In the genomic region with DNA sequence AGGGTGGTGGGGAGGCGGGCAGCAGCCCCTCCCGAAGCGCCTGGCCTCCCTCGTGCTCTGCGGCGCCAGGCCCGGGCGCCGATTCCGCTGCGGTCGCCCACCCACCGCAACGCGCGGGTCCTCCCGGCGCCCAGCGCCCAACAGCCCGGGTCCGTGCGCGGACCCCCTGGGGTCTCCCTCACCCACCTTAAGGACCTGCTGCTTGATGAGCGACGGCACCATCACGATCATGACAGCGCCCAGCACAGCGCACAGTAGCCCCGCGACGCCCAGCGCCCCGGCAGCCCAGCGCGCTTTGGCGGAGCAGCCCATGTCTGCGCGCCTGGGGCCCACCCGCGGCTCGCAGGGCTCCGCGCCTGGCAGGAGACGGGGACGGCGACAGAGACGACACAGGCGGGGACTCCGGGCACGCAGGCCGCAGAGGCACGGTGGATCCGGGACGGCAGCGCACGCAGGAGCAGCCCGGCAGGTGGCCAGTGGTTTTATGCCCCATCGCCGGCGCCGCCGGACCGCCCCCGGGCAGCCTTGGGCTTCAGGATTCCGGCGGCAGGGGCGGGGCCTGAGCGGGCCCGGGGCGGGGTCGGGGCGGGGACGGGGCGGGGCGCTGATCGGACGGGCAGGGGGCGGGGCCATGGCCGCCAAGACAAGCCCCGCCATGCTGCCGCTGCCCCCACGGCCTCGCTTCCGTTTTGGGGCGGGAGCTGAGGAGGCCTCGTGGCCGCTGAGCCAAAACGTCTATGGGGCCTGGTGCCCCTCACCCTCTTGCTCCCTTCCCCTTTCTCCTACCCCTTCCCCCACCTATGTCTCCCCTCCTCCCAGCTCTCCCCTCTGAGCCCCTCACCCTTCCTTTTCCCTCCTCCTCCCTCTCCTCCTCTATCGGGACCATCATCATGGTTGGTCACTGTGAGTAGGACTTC, we compare ENCODE assay signal across 8 cellular contexts. TPM values are rescaled to one million over a fixed set of nuclear protein-coding genes. Genes with fewer than 3 reads are reported as not detected.
DNase-seq lines count a peak whose midpoint lies in the region; ATAC-seq, FAIRE-seq and TF ChIP-seq lines count a peak whose summit lies in the region.

A gene with protein sequence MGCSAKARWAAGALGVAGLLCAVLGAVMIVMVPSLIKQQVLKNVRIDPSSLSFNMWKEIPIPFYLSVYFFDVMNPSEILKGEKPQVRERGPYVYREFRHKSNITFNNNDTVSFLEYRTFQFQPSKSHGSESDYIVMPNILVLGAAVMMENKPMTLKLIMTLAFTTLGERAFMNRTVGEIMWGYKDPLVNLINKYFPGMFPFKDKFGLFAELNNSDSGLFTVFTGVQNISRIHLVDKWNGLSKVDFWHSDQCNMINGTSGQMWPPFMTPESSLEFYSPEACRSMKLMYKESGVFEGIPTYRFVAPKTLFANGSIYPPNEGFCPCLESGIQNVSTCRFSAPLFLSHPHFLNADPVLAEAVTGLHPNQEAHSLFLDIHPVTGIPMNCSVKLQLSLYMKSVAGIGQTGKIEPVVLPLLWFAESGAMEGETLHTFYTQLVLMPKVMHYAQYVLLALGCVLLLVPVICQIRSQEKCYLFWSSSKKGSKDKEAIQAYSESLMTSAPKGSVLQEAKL (minus strand): TSS at position 456 of the 917 bp plus-strand sequence. CDS start 144 bp downstream, at position 312.

- H4K20me1 ChIP-seq in astrocyte (ENCODE audit: insufficient read depth, low read length): no peaks in the 10 kb centered on the region
- H4K20me1 ChIP-seq in hepatocyte (ENCODE audit: insufficient read depth, poor library complexity, severe bottlenecking): no peaks in the 10 kb centered on the region

- H3K9me3 ChIP-seq in astrocyte (ENCODE audit: insufficient read depth, low read depth, low read length) (no peaks in the 10 kb centered on the region), hepatocyte (ENCODE audit: low read depth) (no peaks in the 10 kb centered on the region)

- WGBS in hepatocyte (ENCODE audit: low lambda C conversion rate, missing lambda C conversion rate): under 1% methylated on average over 66 of the region's 89 CpGs

- peak; percentile 99 for DNase-seq in GM13977 (ENCODE audit: low spot score)
- peak; percentile 53 for DNase-seq in NCI-H146 treated with DMSO at 0.1 percent for 48 hours (lab: John Stamatoyannopoulos, UW; ENCODE audit: unreplicated experiment)
- DNase-seq in T-helper 22 cell (ENCODE audit: low read depth): peak; percentile 53
- DNase-seq in astrocyte (ENCODE audit: low read depth): peak; percentile 33
- DNase-seq in hepatocyte (ENCODE audit: low spot score): peak; percentile 95
- no peak for DNase-seq in retinal pigment epithelial cell (ENCODE audit: low read depth)

- no peaks in the 10 kb centered on the region for H3K36me3 ChIP-seq in astrocyte (ENCODE audit: insufficient read depth, low read length)
- H3K36me3 ChIP-seq in hepatocyte (replicated peaks; ENCODE audit: insufficient read depth, low read depth): no peaks in the 10 kb centered on the region

- H3K9me3 Mint-ChIP-seq in astrocyte (ENCODE audit: unreplicated experiment): no peaks in the 10 kb centered on the region

- H3K4me1 Mint-ChIP-seq in astrocyte (ENCODE audit: low read depth, unreplicated experiment): peaks cover 7% of the 10 kb centered on the region

- peak within 1 kb of the TSS; percentile 80 for H3K9ac ChIP-seq in astrocyte (ENCODE audit: low read length)

- H3K9me2 ChIP-seq in hepatocyte (replicated peaks; ENCODE audit: insufficient read depth): no peaks in the 10 kb centered on the region

- H3K4me1 ChIP-seq in astrocyte (ENCODE audit: insufficient read depth, low read length) (peaks cover 21% of the 10 kb centered on the region), hepatocyte (ENCODE audit: insufficient read depth) (peaks cover 12% of the 10 kb centered on the region)

- FAIRE-seq in astrocyte (lab: Jason Lieb, UNC): no peak

- H3K27me3 ChIP-seq in astrocyte (ENCODE audit: insufficient read depth, low read length): no peaks in the 10 kb centered on the region
- no peaks in the 10 kb centered on the region for H3K27me3 ChIP-seq in hepatocyte

- TF ChIP-seq CTCF in GM13977 (IDR thresholded peaks at IDR 0.05; ENCODE audit: extremely low read depth, insufficient read depth, missing control alignments): peak; percentile 16
- TF ChIP-seq CTCF in astrocyte (IDR thresholded peaks at IDR 0.05; ENCODE audit: insufficient read depth, low read depth, low read length): no peak
- TF ChIP-seq CTCF in hepatocyte (IDR thresholded peaks at IDR 0.05; ENCODE audit: poor library complexity): no peak
- TF ChIP-seq CTCF in retinal pigment epithelial cell (conservative IDR thresholded peaks at IDR 0.05; ENCODE audit: low read depth, low read length): no peak

- H3K79me2 ChIP-seq in astrocyte (ENCODE audit: insufficient read depth, low read length) (no peaks in the 10 kb centered on the region), hepatocyte (peaks cover 35% of the 10 kb centered on the region)

- H3K4me3 Mint-ChIP-seq in astrocyte (ENCODE audit: unreplicated experiment): peak within 1 kb of the TSS; percentile 84

- H3K27ac ChIP-seq in astrocyte (ENCODE audit: low read depth, low read length): peak within 1 kb of the TSS; percentile 37
- H3K27ac ChIP-seq in hepatocyte: peak within 1 kb of the TSS; percentile 70

- H3K27ac Mint-ChIP-seq in astrocyte (ENCODE audit: unreplicated experiment): peak within 1 kb of the TSS; percentile 88

- peak within 1 kb of the TSS; percentile 94 for H2AFZ ChIP-seq in astrocyte (ENCODE audit: low read depth, low read length)
- peak within 1 kb of the TSS; percentile 85 for H2AFZ ChIP-seq in hepatocyte

- peaks cover 5% of the 10 kb centered on the region for H3K27me3 Mint-ChIP-seq in astrocyte (ENCODE audit: low read depth, unreplicated experiment)

- H3K4me3 ChIP-seq in astrocyte (ENCODE audit: insufficient read depth, low read depth, low read length): peak within 1 kb of the TSS; percentile 72
- peak within 1 kb of the TSS; percentile 89 for H3K4me3 ChIP-seq in hepatocyte
- H3K4me3 ChIP-seq in retinal pigment epithelial cell (ENCODE audit: low read length): peak within 1 kb of the TSS; percentile 71

- ATAC-seq in HG02798 (IDR thresholded peaks at IDR 0.05; ENCODE audit: poor library complexity, unreplicated experiment): peak; percentile 81
- no peak for ATAC-seq in HG03469 (IDR thresholded peaks at IDR 0.05; ENCODE audit: unreplicated experiment)

- in situ Hi-C loops in GM13977 (cut with MboI; ENCODE audit: low pct_unique_long_range_greater_than_20kb, low sequenced_read_pairs, unreplicated experiment): no loop called here

- H3K36me3 Mint-ChIP-seq in astrocyte (ENCODE audit: low read depth, unreplicated experiment): peaks cover 2% of the 10 kb centered on the region

- peak within 1 kb of the TSS; percentile 98 for H3K4me2 ChIP-seq in astrocyte (ENCODE audit: low read length)
- H3K4me2 ChIP-seq in hepatocyte: peak within 1 kb of the TSS; percentile 85

RNA-seq across cellular contexts. Expression of the gene that starts here (rescaled TPM):
- 44.5 and 48.4 TPM in 2 replicates for total RNA-seq in astrocyte
- 50.4 and 51.5 TPM in 2 replicates for total RNA-seq in hepatocyte
- 68.1 and 90.0 TPM in 2 replicates for polyA plus RNA-seq in hepatocyte
